Comparison of ENCODE assay signal across 8 cellular contexts in genomic region chr5:95973793-95974325, GRCh38. TPM values are rescaled to one million over a fixed set of nuclear protein-coding genes. Genes with fewer than 3 reads are reported as not detected.
A peak's percentile ranks its signal among the peaks of the same experiment; 100 is the strongest.
DNase-seq lines count a peak whose midpoint lies in the region; ATAC-seq, FAIRE-seq and TF ChIP-seq lines count a peak whose summit lies in the region.

No MANE protein-coding gene starts in this region.

- H3K4me3 Mint-ChIP-seq in astrocyte (ENCODE audit: unreplicated experiment): no peak overlapping the region

- H3K79me2 ChIP-seq in astrocyte (ENCODE audit: insufficient read depth, low read length): no peaks in the 10 kb centered on the region

- in situ Hi-C loops in HAP-1 (cut with MboI; ENCODE audit: low sequenced_read_pairs): no loop called here

- no peak for TF ChIP-seq POLR2A in testis (IDR thresholded peaks at IDR 0.05)

- no peaks in the 10 kb centered on the region for H3K9me3 ChIP-seq in AG04450 (ENCODE audit: control insufficient read depth, insufficient read depth, low read length)
- H3K9me3 ChIP-seq in astrocyte (ENCODE audit: insufficient read depth, low read depth, low read length): no peaks in the 10 kb centered on the region
- H3K9me3 ChIP-seq in testis: no peaks in the 10 kb centered on the region
- no peaks in the 10 kb centered on the region for H3K9me3 ChIP-seq in HAP-1

- H3K27me3 ChIP-seq in AG04450 (ENCODE audit: control insufficient read depth, insufficient read depth, low read length) (no peaks in the 10 kb centered on the region), astrocyte (ENCODE audit: insufficient read depth, low read length) (no peaks in the 10 kb centered on the region), testis (no peaks in the 10 kb centered on the region), HAP-1 (ENCODE audit: low read depth) (no peaks in the 10 kb centered on the region)

- CTCF ChIA-PET in AG04450 (lab: Charles Lee): interaction anchor here (1.2 kb wide), 1 partner anchor 362 kb away, joined by 3 read pairs; no protein-coding TSS in a partner anchor

- H3K36me3 Mint-ChIP-seq in astrocyte (ENCODE audit: low read depth, unreplicated experiment): no peaks in the 10 kb centered on the region

- no peaks in the 10 kb centered on the region for H3K27me3 Mint-ChIP-seq in astrocyte (ENCODE audit: low read depth, unreplicated experiment)

- H3K4me1 ChIP-seq in astrocyte (ENCODE audit: insufficient read depth, low read length): peaks cover 8% of the 10 kb centered on the region
- H3K4me1 ChIP-seq in testis: no peaks in the 10 kb centered on the region
- H3K4me1 ChIP-seq in HAP-1: no peaks in the 10 kb centered on the region

- peak overlapping the region; percentile 90 for H3K27ac Mint-ChIP-seq in astrocyte (ENCODE audit: unreplicated experiment)

- peak overlapping the region; percentile 83 for H3K27ac ChIP-seq in AG04450 (ENCODE audit: low read depth, low read length)
- peak overlapping the region; percentile 56 for H3K27ac ChIP-seq in astrocyte (ENCODE audit: low read depth, low read length)
- H3K27ac ChIP-seq in testis: no peak overlapping the region

- H3K36me3 ChIP-seq in astrocyte (ENCODE audit: insufficient read depth, low read length) (no peaks in the 10 kb centered on the region), testis (ENCODE audit: low read depth, missing control alignments) (no peaks in the 10 kb centered on the region), HAP-1 (replicated peaks) (no peaks in the 10 kb centered on the region)

- peak; percentile 92 for ATAC-seq in GM19351 (IDR thresholded peaks at IDR 0.05; ENCODE audit: unreplicated experiment)
- ATAC-seq in HG03439 (IDR thresholded peaks at IDR 0.05; ENCODE audit: unreplicated experiment): peak; percentile 98

- no peak overlapping the region for H3K4me3 ChIP-seq in AG04450 (ENCODE audit: low read depth, low read length)
- no peak overlapping the region for H3K4me3 ChIP-seq in astrocyte (ENCODE audit: insufficient read depth, low read depth, low read length)
- no peak overlapping the region for H3K4me3 ChIP-seq in testis
- no peak overlapping the region for H3K4me3 ChIP-seq in HAP-1

- POLR2A ChIA-PET in AG04450 (lab: Yijun Ruan, JAX): interaction anchor here (0.6 to 1.3 kb wide), 6 partner anchors 10 to 168 kb away, joined by 3 to 9 read pairs (median 4); partner anchors contain the start of gene ELL2

- peak; percentile 44 for DNase-seq in AG04450 (ENCODE audit: low read depth, low spot score)
- DNase-seq in astrocyte (ENCODE audit: low read depth): peak; percentile 92
- DNase-seq in testis: no peak
- no peak for DNase-seq in NCI-H524 treated with DMSO at 0.1 percent for 48 hours (lab: John Stamatoyannopoulos, UW)
- DNase-seq in HAP-1 (ENCODE audit: low spot score in 2 of 2): no peak
- no peak for DNase-seq in pons (ENCODE audit: low spot score)

- H3K9ac ChIP-seq in astrocyte (ENCODE audit: low read length): peak overlapping the region; percentile 5

- H3K4me2 ChIP-seq in astrocyte (ENCODE audit: low read length): peak overlapping the region; percentile 60

- H3K9me3 Mint-ChIP-seq in astrocyte (ENCODE audit: unreplicated experiment): no peaks in the 10 kb centered on the region

- H3K4me1 Mint-ChIP-seq in astrocyte (ENCODE audit: low read depth, unreplicated experiment): peaks cover 14% of the 10 kb centered on the region

- no peak for FAIRE-seq in astrocyte (lab: Jason Lieb, UNC)

- whole genome bisulfite sequencing in testis, 2 donors: 73 to 81% methylated on average over 3 of the region's 3 CpGs

- no peak overlapping the region for H2AFZ ChIP-seq in astrocyte (ENCODE audit: low read depth, low read length)

- H4K20me1 ChIP-seq in astrocyte (ENCODE audit: insufficient read depth, low read length): no peaks in the 10 kb centered on the region

- intact Hi-C loops in testis (cut with DNase I; ENCODE audit: low total_unique reads): no loop called here

- no peak for TF ChIP-seq CTCF in AG04450 (IDR thresholded peaks at IDR 0.05; ENCODE audit: low read depth, low read length)
- no peak for TF ChIP-seq CTCF in astrocyte (IDR thresholded peaks at IDR 0.05; ENCODE audit: insufficient read depth, low read depth, low read length)
- TF ChIP-seq CTCF in testis (IDR thresholded peaks at IDR 0.05): no peak

RNA-seq across cellular contexts. Expression of gene ELL2, which starts 12.2 kb away (rescaled TPM):
- polyA plus RNA-seq in AG04450 (2011; rRNA removed): 99.7 and 131 TPM in 2 replicates
- 129 and 188 TPM in 2 replicates for polyA minus RNA-seq in AG04450 (2011; rRNA and poly(A)+ RNA removed)
- total RNA-seq in astrocyte: 107 and 118 TPM in 2 replicates
- total RNA-seq in testis: 10 to 100 TPM; 78.9 to 87.3 TPM
- 32.1 TPM for polyA plus RNA-seq in testis (ENCODE audit: insufficient read depth, low read depth, low replicate concordance)

Comparison
In these comparisons a context has a peak if more than half of its experiments do, and no peak if none do; other contexts are left out.
1. DNase-seq: peak in AG04450 (single experiment) and astrocyte (single experiment); none in testis (single experiment), NCI-H524 treated with DMSO at 0.1 percent for 48 hours (single experiment), HAP-1 (0 of 2) and pons (single experiment).
2. H3K27ac ChIP-seq: peak in AG04450 (single experiment) and astrocyte (single experiment); none in testis (0 of 2).